In genomic region chr15:89556413-89557262, GRCh38 we compare ENCODE assay signal across 8 cellular contexts. TPM values are rescaled to one million over a fixed set of nuclear protein-coding genes. Genes with fewer than 3 reads are reported as not detected.
DNase-seq lines count a peak whose midpoint lies in the region; ATAC-seq and TF ChIP-seq lines count a peak whose summit lies in the region.

No MANE protein-coding gene starts in this region.

- H3K36me3 Mint-ChIP-seq in chondrocyte (ENCODE audit: low read depth), result no peaks in the 10 kb centered on the region

- in situ Hi-C loops in ACHN (cut with HindIII; ENCODE audit: low pct_ligation_motif_present, low pct_unique_long_range_greater_than_20kb, low sequenced_read_pairs), result no loop called here

- no peak overlapping the region for H3K4me3 ChIP-seq in GM12864 (ENCODE audit: low read depth, low read length)

- H3K9me3 Mint-ChIP-seq in chondrocyte (ENCODE audit: low read depth), result no peaks in the 10 kb centered on the region

- TF ChIP-seq CTCF in GM12864 (IDR thresholded peaks at IDR 0.05; ENCODE audit: low read depth, low read length, missing control alignments) (peak; percentile 82), chondrocyte (IDR thresholded peaks at IDR 0.05) (peak; percentile 91)

- no peak for ATAC-seq in HG03439 (IDR thresholded peaks at IDR 0.05; ENCODE audit: unreplicated experiment)

- DNase-seq in ACHN (peak; percentile 69), GM12864 (ENCODE audit: low read depth) (no peak), NCI-H1694 (lab: John Stamatoyannopoulos, UW) (peak; percentile 75), T1000 (lab: John Stamatoyannopoulos, UW) (peak; percentile 35), chondrocyte (ENCODE audit: low spot score) (no peak), left kidney (ENCODE audit: low read depth, low spot score) (peak; percentile 86)
- peak; percentile 25 for DNase-seq in stimulated activated CD8-positive, alpha-beta memory T cell treated with anti-CD3 and anti-CD28 coated beads, Interleukin-12 subunit alpha, Interleukin-12 subunit beta, amount 100 ng/mL, for 1 hour (ENCODE audit: low read depth)

- no peaks in the 10 kb centered on the region for H3K4me1 Mint-ChIP-seq in chondrocyte (ENCODE audit: low read depth)

- H3K4me3 Mint-ChIP-seq in chondrocyte (ENCODE audit: unreplicated experiment), result no peak overlapping the region

- H3K27me3 Mint-ChIP-seq in chondrocyte (ENCODE audit: low read depth), result peaks cover 26% of the 10 kb centered on the region

- H3K27ac Mint-ChIP-seq in chondrocyte (ENCODE audit: unreplicated experiment), result no peak overlapping the region

RNA-seq across cellular contexts. Expression of gene TICRR, which starts 18.6 kb away (rescaled TPM):
- total RNA-seq in chondrocyte, result 2.2 to 3.5 TPM (median 2.4 TPM) in 3 replicates

Comparison
In these comparisons a context has a peak if more than half of its experiments do, and no peak if none do; other contexts are left out.
1. DNase-seq: peak in ACHN (single experiment), NCI-H1694 (single experiment), T1000 (single experiment), left kidney (single experiment) and stimulated activated CD8-positive, alpha-beta memory T cell treated with anti-CD3 and anti-CD28 coated beads, Interleukin-12 subunit alpha, Interleukin-12 subunit beta, amount 100 ng/mL, for 1 hour (single experiment); none in GM12864 (single experiment) and chondrocyte (single experiment).